In genomic region chr3:124119056-124119721, GRCh38 we compare ENCODE assay signal across 15 cellular contexts.
DNase-seq lines count a peak whose midpoint lies in the region; ATAC-seq and TF ChIP-seq lines count a peak whose summit lies in the region.
"Had no signal": no experiment of that assay in that cellular context is flagged by ENCODE, and none has a peak within 500 bp of the region (broad histone marks: within the 10 kb centered on the region; RNA-seq: fewer than 3 reads in every experiment).

No MANE protein-coding gene starts in this region.

- H3K4me3 ChIP-seq in fibroblast of villous mesenchyme (ENCODE audit: low read depth, low read length) (no peak overlapping the region), uterus (no peak overlapping the region)
- H3K4me3 ChIP-seq: sigmoid colon, SJCRH30, upper lobe of left lung had no signal

- H3K36me3 ChIP-seq in uterus, result no peaks in the 10 kb centered on the region
- H3K36me3 ChIP-seq: sigmoid colon, SJCRH30, upper lobe of left lung had no signal

- DNase-seq in left cardiac atrium (peak; percentile 35), left ventricle myocardium superior (no peak), T1000 (lab: John Stamatoyannopoulos, UW) (peak; percentile 19), fibroblast of villous mesenchyme (ENCODE audit: low read depth) (peak; percentile 27), uterus (peak; percentile 24 to 43), retina (no peak), activated T-cell treated with anti-CD3 and anti-CD28 coated beads for 4 hours (no peak)
- DNase-seq: activated CD4-positive, CD25-positive, alpha-beta regulatory T cell treated with anti-CD3 and anti-CD28 coated beads, Interleukin-2, amount 50 U/mL, for 72 hours; NCI-H748 treated with DMSO at 0.1 percent for 48 hours; sigmoid colon; SJCRH30; upper lobe of left lung had no signal

- intact Hi-C loops in left cardiac atrium (cut with DNase I) (no loop called here), left ventricle myocardium superior (cut with micrococcal nuclease) (no loop called here), uterus (cut with DNase I; ENCODE audit: low total_unique reads) (no loop called here)

- peak overlapping the region; percentile 5 to 11 for H3K27ac ChIP-seq in uterus
- H3K27ac ChIP-seq: sigmoid colon, SJCRH30, upper lobe of left lung had no signal

- no peak for TF ChIP-seq CTCF in fibroblast of villous mesenchyme (IDR thresholded peaks at IDR 0.05; ENCODE audit: insufficient read depth, low read depth, low read length)
- TF ChIP-seq CTCF in uterus (IDR thresholded peaks at IDR 0.05), result no peak

- peaks cover 0 to 7% of the 10 kb centered on the region in 2 donors for H3K4me1 ChIP-seq in uterus
- H3K4me1 ChIP-seq: SJCRH30 had no signal

- H3K9me3 ChIP-seq in uterus, result no peaks in the 10 kb centered on the region
- H3K9me3 ChIP-seq: sigmoid colon, SJCRH30, upper lobe of left lung had no signal

- no peaks in the 10 kb centered on the region for H3K27me3 ChIP-seq in uterus
- H3K27me3 ChIP-seq: sigmoid colon, SJCRH30, upper lobe of left lung had no signal

- ATAC-seq in left cardiac atrium, result peak in 1 of 2 donors; percentile 65
- ATAC-seq in left ventricle myocardium superior, result no peak
- no peak for ATAC-seq in HG02938 (IDR thresholded peaks at IDR 0.05; ENCODE audit: unreplicated experiment)
- ATAC-seq: activated T-helper 17 cell treated with anti-CD3 and anti-CD28 coated beads, Interleukin-2, amount 50 U/mL, for 72 hours; esophagus mucosa had no signal

- no peak for TF ChIP-seq POLR2A in uterus (IDR thresholded peaks at IDR 0.05)

Comparison
In these comparisons a context has a peak if more than half of its experiments do, and no peak if none do; other contexts are left out.
1. DNase-seq: peak in left cardiac atrium (single experiment), T1000 (single experiment), fibroblast of villous mesenchyme (single experiment) and uterus (2 of 2); none in left ventricle myocardium superior (single experiment), retina (single experiment) and activated T-cell treated with anti-CD3 and anti-CD28 coated beads for 4 hours (single experiment).